Comparison of ENCODE assay signal across 8 cellular contexts in the genomic region with DNA sequence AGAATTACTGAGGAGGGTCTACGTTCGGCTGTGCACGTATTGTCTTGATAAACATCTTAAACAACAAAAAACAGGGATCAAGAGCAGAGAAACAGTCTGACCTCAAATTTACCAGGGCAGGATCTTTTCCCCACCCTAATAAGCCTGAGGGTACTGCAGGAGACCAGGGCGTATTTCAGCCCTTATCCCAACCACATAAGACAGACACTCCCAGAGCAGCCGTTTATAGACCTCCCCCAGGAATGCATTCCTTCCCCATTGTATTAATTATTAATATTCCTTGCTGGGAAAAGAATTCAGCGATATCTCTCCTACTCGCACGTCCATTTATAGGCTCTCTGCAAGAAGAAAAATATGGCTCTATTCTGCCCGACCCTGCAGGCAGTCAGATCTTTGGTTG. TPM values are rescaled to one million over a fixed set of nuclear protein-coding genes. Genes with fewer than 3 reads are reported as not detected.
"Had no signal": no experiment of that assay in that cellular context is flagged by ENCODE, and none has a peak within 500 bp of the region (broad histone marks: within the 10 kb centered on the region; RNA-seq: fewer than 3 reads in every experiment).

No MANE protein-coding gene starts in this region.

RNA-seq across cellular contexts. Expression of gene PIP, which starts 8.6 kb away (rescaled TPM):
- total RNA-seq: MCF 10A, NCI-H460, PC-3, Peyer's patch, Right ventricle myocardium superior, SJSA1 had no signal
- polyA plus RNA-seq: SK-N-SH had no signal

RNA-seq across cellular contexts. Expression of gene TAS2R39, which starts 59.9 kb away (rescaled TPM):
- total RNA-seq: LHCN-M2, MCF 10A, NCI-H460, PC-3, Peyer's patch, Right ventricle myocardium superior, SJSA1 had no signal
- polyA plus RNA-seq: SK-N-SH had no signal
